Comparison of ENCODE assay signal across 15 cellular contexts in the genomic region with DNA sequence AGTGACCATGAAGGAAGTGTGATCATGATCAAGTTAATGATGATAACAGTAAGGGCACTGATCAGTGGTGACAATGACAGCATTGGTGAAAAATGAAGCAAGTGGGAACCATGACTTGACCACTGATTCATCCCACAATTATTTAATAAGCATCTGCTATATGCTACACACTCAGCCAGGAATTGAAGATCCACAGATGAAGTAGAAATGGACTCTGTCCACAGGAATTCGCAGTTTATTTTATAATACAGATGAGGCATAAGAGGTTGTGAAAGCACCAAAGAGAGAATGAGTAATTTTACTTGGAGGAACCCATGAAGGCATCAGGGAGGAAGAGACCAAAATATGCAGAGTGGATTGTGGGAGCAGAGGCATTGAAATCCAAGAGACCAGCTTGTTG. TPM values are rescaled to one million over a fixed set of nuclear protein-coding genes. Genes with fewer than 3 reads are reported as not detected.
DNase-seq lines count a peak whose midpoint lies in the region; ATAC-seq, FAIRE-seq and TF ChIP-seq lines count a peak whose summit lies in the region.
"Had no signal": no experiment of that assay in that cellular context is flagged by ENCODE, and none has a peak within 500 bp of the region (broad histone marks: within the 10 kb centered on the region; RNA-seq: fewer than 3 reads in every experiment).

No MANE protein-coding gene starts in this region.

- DNase-seq in ELR (ENCODE audit: low read depth) (peak; percentile 99), RCC 7860 (ENCODE audit: low spot score) (peak; percentile 95), epidermal melanocyte (ENCODE audit: insufficient read length, low spot score) (peak; percentile 51), osteoblast (ENCODE audit: insufficient read length, low spot score, missing footprints) (peak; percentile 89), NCI-H2227 (lab: John Stamatoyannopoulos, UW; ENCODE audit: unreplicated experiment) (no peak), NCI-H748 (lab: John Stamatoyannopoulos, UW; ENCODE audit: unreplicated experiment) (no peak)
- no peak for DNase-seq in CD4-positive, alpha-beta memory T cell
- DNase-seq: activated CD4-positive, CD25-positive, alpha-beta regulatory T cell; gastrocnemius medialis; NCI-H1417; NCI-H82 had no signal

- no peak overlapping the region for H3K27ac Mint-ChIP-seq in CD4-positive, alpha-beta memory T cell

- no peaks in the 10 kb centered on the region for H3K9me3 ChIP-seq in osteoblast (ENCODE audit: low read depth, low read length)
- no peaks in the 10 kb centered on the region for H3K9me3 ChIP-seq in CD4-positive, alpha-beta memory T cell (ENCODE audit: control insufficient read depth in 1 of 2, low read length in 2 of 2)
- H3K9me3 ChIP-seq: gastrocnemius medialis, suprapubic skin had no signal

- no peak for TF ChIP-seq CTCF in osteoblast (IDR thresholded peaks at IDR 0.05; ENCODE audit: extremely low read depth, low read depth, low read length)

- H3K79me2 ChIP-seq in osteoblast (ENCODE audit: insufficient read depth, low read length) = no peaks in the 10 kb centered on the region

- intact Hi-C loops in CD4-positive, alpha-beta memory T cell (cut with micrococcal nuclease) = no loop called here

- H4K20me1 ChIP-seq in osteoblast (ENCODE audit: insufficient read depth, low read length) = no peaks in the 10 kb centered on the region

- no peaks in the 10 kb centered on the region for H3K27me3 Mint-ChIP-seq in CD4-positive, alpha-beta memory T cell
- H3K27me3 Mint-ChIP-seq: central memory CD8-positive, alpha-beta T cell had no signal

- POLR2A ChIA-PET in CD4-positive, alpha-beta memory T cell (lab: Charles Lee; ENCODE audit: partially characterized antibody) = interaction anchor here (1.6 kb wide), 1 partner anchor 146 kb away, joined by 3 read pairs; no protein-coding TSS in a partner anchor

- no peaks in the 10 kb centered on the region for H3K36me3 ChIP-seq in osteoblast (ENCODE audit: insufficient read depth, low read length)
- no peaks in the 10 kb centered on the region for H3K36me3 ChIP-seq in CD4-positive, alpha-beta memory T cell (ENCODE audit: insufficient read depth, low read length)
- H3K36me3 ChIP-seq: gastrocnemius medialis, suprapubic skin had no signal

- peaks cover 0 to 9% (median 5%) of the 10 kb centered on the region in 4 donors for H3K4me1 Mint-ChIP-seq in CD4-positive, alpha-beta memory T cell
- H3K4me1 Mint-ChIP-seq: central memory CD8-positive, alpha-beta T cell had no signal

- H3K4me1 ChIP-seq in osteoblast (ENCODE audit: insufficient read depth, low read length) = peaks cover 28% of the 10 kb centered on the region
- peaks cover 1% of the 10 kb centered on the region for H3K4me1 ChIP-seq in CD4-positive, alpha-beta memory T cell (ENCODE audit: insufficient read depth, low read length)

- no peaks in the 10 kb centered on the region for H3K9me3 Mint-ChIP-seq in CD4-positive, alpha-beta memory T cell
- H3K9me3 Mint-ChIP-seq: central memory CD8-positive, alpha-beta T cell had no signal

- peak overlapping the region; percentile 4 for H2AFZ ChIP-seq in osteoblast (ENCODE audit: low read length)

- no peaks in the 10 kb centered on the region for H3K27me3 ChIP-seq in osteoblast (ENCODE audit: insufficient read depth, low read length)
- H3K27me3 ChIP-seq in CD4-positive, alpha-beta memory T cell (ENCODE audit: insufficient read depth, low read length) = no peaks in the 10 kb centered on the region

- TF ChIP-seq POLR2A in GM18505 (IDR thresholded peaks at IDR 0.05; ENCODE audit: borderline replicate concordance, extremely low read depth, insufficient read depth, insufficient read length) = no peak

- no peak overlapping the region for H3K4me3 ChIP-seq in osteoblast (ENCODE audit: insufficient read depth, low read length)
- no peak overlapping the region for H3K4me3 ChIP-seq in CD4-positive, alpha-beta memory T cell (ENCODE audit: low read length in 2 of 2)
- H3K4me3 ChIP-seq: gastrocnemius medialis, suprapubic skin had no signal

- CTCF ChIA-PET in CD4-positive, alpha-beta memory T cell (lab: Charles Lee; ENCODE audit: partially characterized antibody) = interaction anchor here (0.7 to 1.4 kb wide), 3 partner anchors 9 to 430 kb away, joined by 3 read pairs; no protein-coding TSS in a partner anchor

- H3K27ac ChIP-seq in osteoblast (ENCODE audit: low read depth, low read length) = peak overlapping the region; percentile 72
- H3K27ac ChIP-seq in CD4-positive, alpha-beta memory T cell (ENCODE audit: low read depth, low read length) = no peak overlapping the region
- H3K27ac ChIP-seq: gastrocnemius medialis, suprapubic skin had no signal

- no peak for ATAC-seq in GM18505 (IDR thresholded peaks at IDR 0.05; ENCODE audit: unreplicated experiment)
- ATAC-seq: gastrocnemius medialis had no signal

- H3K36me3 Mint-ChIP-seq in CD4-positive, alpha-beta memory T cell = no peaks in the 10 kb centered on the region

- FAIRE-seq in RCC 7860 (lab: Jason Lieb, UNC) = peak; percentile 96
- FAIRE-seq: D721Med had no signal

- peak overlapping the region; percentile 23 for H3K4me2 ChIP-seq in osteoblast (ENCODE audit: insufficient read depth, low read length)

- H3K4me3 Mint-ChIP-seq in CD4-positive, alpha-beta memory T cell = no peak overlapping the region
- H3K4me3 Mint-ChIP-seq: central memory CD8-positive, alpha-beta T cell had no signal

RNA-seq across cellular contexts. Expression of a gene that starts 33.8 kb away (rescaled TPM):
- total RNA-seq in osteoblast = 23.5 and 36.5 TPM in 2 replicates
- 10 to 100 TPM; 27.2 to 30.7 TPM for total RNA-seq in CD4-positive, alpha-beta memory T cell
- 10 to 100 TPM; 24.6 to 38.2 TPM for polyA plus RNA-seq in CD4-positive, alpha-beta memory T cell

RNA-seq across cellular contexts. Expression of a gene that starts 57.3 kb away (rescaled TPM):
- 37.1 and 37.6 TPM in 2 replicates for total RNA-seq in osteoblast
- total RNA-seq in CD4-positive, alpha-beta memory T cell = 10 to 100 TPM; 71.0 to 76.3 TPM
- 10 to 100 TPM; 13.3 to 19.2 TPM for polyA plus RNA-seq in CD4-positive, alpha-beta memory T cell

RNA-seq across cellular contexts. Expression of a gene that starts 57.9 kb away (rescaled TPM):
- total RNA-seq in osteoblast = 217 and 232 TPM in 2 replicates
- total RNA-seq in CD4-positive, alpha-beta memory T cell = 1,000 to 10,000 TPM in 1 of 2 experiments, 100 to 1,000 TPM in 1; 986 to 1,061 TPM
- 100 to 1,000 TPM; 756 to 958 TPM for polyA plus RNA-seq in CD4-positive, alpha-beta memory T cell

Comparison
In these comparisons a context has a peak if more than half of its experiments do, and no peak if none do; other contexts are left out.
1. DNase-seq: peak in ELR (single experiment), RCC 7860 (single experiment), epidermal melanocyte (single experiment) and osteoblast (single experiment); none in NCI-H2227 (single experiment), CD4-positive, alpha-beta memory T cell (0 of 5) and NCI-H748 (single experiment).